In the genomic region with DNA sequence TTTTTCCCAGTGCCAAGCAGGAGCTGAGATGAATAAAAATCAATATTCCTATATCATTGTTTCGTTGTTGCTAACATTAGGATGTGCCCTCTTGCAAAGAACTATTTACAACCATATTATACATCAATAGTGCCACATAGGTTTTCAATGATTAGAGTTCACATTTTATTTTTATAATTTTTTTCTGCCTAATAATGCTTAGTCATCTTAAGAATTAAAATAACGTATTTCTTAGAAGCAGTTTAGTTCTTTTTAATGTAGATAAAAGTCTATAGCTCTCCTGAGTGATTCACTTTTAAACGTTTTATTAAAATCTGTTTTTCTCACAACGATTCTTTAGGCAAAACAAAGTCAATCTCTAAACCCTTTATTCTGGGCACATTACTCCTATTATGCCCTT, we compare ENCODE assay signal across 4 cellular contexts.
TF ChIP-seq lines count a peak whose summit lies in the region.

No MANE protein-coding gene starts in this region.

TF ChIP-seq in HepG2, 621 proteins besides CTCF, POLR2A, EP300 and RAD21:
- no peak for TF ChIP-seq SP5 (CRISPR knock-in tag; IDR thresholded peaks at IDR 0.05; ENCODE audit: borderline replicate concordance, low read depth)
- no peak for TF ChIP-seq ZNF121 (CRISPR knock-in tag; IDR thresholded peaks at IDR 0.05)
- TF ChIP-seq ATRX (CRISPR knock-in tag; IDR thresholded peaks at IDR 0.05; ENCODE audit: borderline replicate concordance) = no peak
- no peak for TF ChIP-seq ZNF512B (CRISPR knock-in tag; IDR thresholded peaks at IDR 0.05; ENCODE audit: borderline replicate concordance)
- no peak for TF ChIP-seq IKZF4 (CRISPR knock-in tag; IDR thresholded peaks at IDR 0.05; ENCODE audit: borderline replicate concordance, low read depth, not compliant biosample characterization)
- TF ChIP-seq NFE2L2 (IDR thresholded peaks at IDR 0.05; ENCODE audit: low read length) = peak; percentile 51; the same call in 1 of the 2 replicates
- TF ChIP-seq ZBTB1 (CRISPR knock-in tag; IDR thresholded peaks at IDR 0.05; ENCODE audit: borderline replicate concordance) = no peak

TF ChIP-seq in A549, 52 proteins besides CTCF, POLR2A, EP300 and RAD21:
- no peak for TF ChIP-seq HEYL (CRISPR knock-in tag; IDR thresholded peaks at IDR 0.05)
- TF ChIP-seq E2F6 (IDR thresholded peaks at IDR 0.05; ENCODE audit: borderline replicate concordance, low read depth) = no peak
- TF ChIP-seq MAFK (IDR thresholded peaks at IDR 0.05; ENCODE audit: partially characterized antibody) = peak; percentile 33
- TF ChIP-seq JUNB (IDR thresholded peaks at IDR 0.05) = no peak
- no peak for TF ChIP-seq CBX2 (IDR thresholded peaks at IDR 0.05; ENCODE audit: borderline replicate concordance, low read depth)
- no peak for TF ChIP-seq NFE2L2 (conservative IDR thresholded peaks at IDR 0.05; ENCODE audit: low read length)

TF ChIP-seq in IMR-90, 13 proteins besides CTCF, POLR2A, EP300 and RAD21:
- no peak for TF ChIP-seq USF2 (IDR thresholded peaks at IDR 0.05; ENCODE audit: low read depth, low read length)
- TF ChIP-seq NFE2L2 (IDR thresholded peaks at IDR 0.05; ENCODE audit: low read depth, low read length) = peak; percentile 34; the same call in 1 of the 2 replicates

TF ChIP-seq in K562, 482 proteins besides CTCF, POLR2A, EP300 and RAD21:
- TF ChIP-seq MAFG (tag; conservative IDR thresholded peaks at IDR 0.05) (peak; percentile 57), THRA (IDR thresholded peaks at IDR 0.05) (no peak), ZNF316 (IDR thresholded peaks at IDR 0.05) (peak; percentile 52; the same call in 1 of the 2 replicates)
